In the genomic region with DNA sequence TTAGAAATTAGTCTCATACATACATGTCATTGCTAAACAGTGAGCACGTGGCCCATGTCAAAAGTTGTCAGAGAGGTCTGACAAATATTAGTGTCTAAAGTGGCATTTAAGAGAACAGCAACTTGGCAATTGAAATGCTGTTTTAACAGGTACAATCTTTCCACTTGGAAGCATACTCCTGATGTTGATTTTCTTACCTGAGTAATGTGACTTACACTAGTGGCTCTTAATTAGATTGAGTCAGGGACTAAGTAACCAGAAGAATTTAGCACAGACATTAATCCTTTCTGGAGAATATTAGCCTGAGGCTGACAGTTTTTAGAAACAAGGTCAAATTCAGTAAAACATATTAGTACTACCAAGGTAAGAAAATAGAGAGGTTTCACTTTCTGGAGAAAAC, we compare ENCODE assay signal across 19 cellular contexts.
"Had no signal": no experiment of that assay in that cellular context is flagged by ENCODE, and none has a peak within 500 bp of the region (broad histone marks: within the 10 kb centered on the region; RNA-seq: fewer than 3 reads in every experiment).

No MANE protein-coding gene starts in this region.

- H3K27me3 ChIP-seq: colonic mucosa, ovary, right atrium auricular region, tibial nerve had no signal

- H3K4me1 ChIP-seq: colonic mucosa, prostate gland, right atrium auricular region, tibial nerve had no signal

- H3K9me3 ChIP-seq: colonic mucosa, ovary, prostate gland, right atrium auricular region, tibial nerve had no signal

- H3K36me3 ChIP-seq: colonic mucosa, ovary, prostate gland, right atrium auricular region, tibial nerve had no signal

- ATAC-seq: activated naive CD4-positive, alpha-beta T cell treated with anti-CD3 and anti-CD28 coated beads, Interleukin-2, amount 50 U/mL, for 72 hours; activated T-cell treated with anti-CD3 and anti-CD28 coated beads, Interleukin-2, amount 50 U/mL, for 72 hours; esophagus mucosa had no signal

- H3K4me3 ChIP-seq: colonic mucosa, ovary, prostate gland, right atrium auricular region, tibial nerve had no signal

- H3K27ac ChIP-seq: colonic mucosa, ovary, prostate gland, right atrium auricular region, tibial nerve, VCaP had no signal

- DNase-seq: activated CD4-positive, alpha-beta T cell treated with anti-CD3 and anti-CD28 coated beads for 4 hours; activated CD4-positive, alpha-beta T cell treated with anti-CD3 and anti-CD28 coated beads, Interleukin-2, amount 50 U/mL, for 4 hours; activated naive CD4-positive, alpha-beta T cell; activated T-cell treated with anti-CD3 and anti-CD28 coated beads for 4 hours; activated T-cell treated with anti-CD3 and anti-CD28 coated beads, Interleukin-2, amount 50 U/mL, for 72 hours; colonic mucosa; effector memory CD4-positive, alpha-beta T cell; foreskin fibroblast; head of caudate nucleus; hippocampal formation; ovary; stimulated activated naive CD4-positive, alpha-beta T cell; T-helper 9 cell had no signal
